In the genomic region with DNA sequence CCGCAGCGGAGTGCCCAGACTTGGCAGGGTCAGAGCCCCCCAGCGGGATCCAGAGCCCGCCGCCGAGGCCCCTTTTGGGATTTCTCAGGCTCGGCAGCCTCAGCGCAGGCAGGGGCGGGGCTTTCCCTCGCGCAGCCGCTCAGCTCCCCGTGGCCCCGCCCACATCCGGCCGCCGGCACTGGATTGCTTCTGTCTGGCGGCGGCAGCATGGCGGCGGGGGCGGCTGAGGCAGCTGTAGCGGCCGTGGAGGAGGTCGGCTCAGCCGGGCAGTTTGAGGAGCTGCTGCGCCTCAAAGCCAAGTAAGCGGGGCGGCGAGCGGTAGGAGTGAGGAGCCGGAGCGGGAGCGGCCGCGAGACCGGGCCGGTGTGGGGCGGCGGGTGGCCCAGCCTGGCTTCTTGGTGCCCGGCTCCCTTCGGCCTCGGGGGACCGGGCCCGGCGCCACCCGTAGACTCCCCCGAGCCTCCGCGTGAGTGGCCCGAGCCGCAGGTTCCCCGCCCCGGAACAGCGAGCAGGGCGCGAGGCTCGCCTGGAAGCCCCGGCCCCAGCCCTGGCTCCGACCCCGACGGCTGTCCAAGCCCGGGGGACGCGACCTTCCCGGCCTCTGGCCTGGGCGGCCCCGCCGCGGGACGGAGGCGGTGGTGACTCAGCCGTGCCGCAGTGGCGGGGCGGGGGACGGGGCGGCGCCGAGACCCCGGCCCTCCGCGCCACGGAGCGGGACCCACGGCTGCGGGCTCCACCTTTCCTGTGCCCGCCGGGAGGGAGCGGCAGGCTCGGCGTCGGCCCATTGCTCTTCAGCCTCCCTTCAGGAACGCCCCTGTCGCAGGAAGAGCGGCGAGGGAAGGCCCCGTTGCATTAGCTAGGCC, we compare ENCODE assay signal across 8 cellular contexts. TPM values are rescaled to one million over a fixed set of nuclear protein-coding genes. Genes with fewer than 3 reads are reported as not detected.
DNase-seq lines count a peak whose midpoint lies in the region; TF ChIP-seq lines count a peak whose summit lies in the region.

Gene GLRX3 (plus strand): TSS at position 178 of the 863 bp plus-strand sequence. CDS start 30 bp downstream, at position 208.

- H3K4me3 Mint-ChIP-seq in type B pancreatic cell, result peak within 1 kb of the TSS; percentile 94

- H3K4me1 Mint-ChIP-seq in type B pancreatic cell (ENCODE audit: unreplicated experiment), result peaks cover 25% of the 10 kb centered on the region

- H3K36me3 Mint-ChIP-seq in type B pancreatic cell, result peaks cover 5% of the 10 kb centered on the region

- H3K27ac ChIP-seq in HEK293 (ENCODE audit: extremely low read depth, low read depth, low read length) (peak within 1 kb of the TSS; percentile 88), adipose tissue (ENCODE audit: low read depth, low read length) (no peak within 1 kb of the TSS)

- intact Hi-C loops in cardiac septum (cut with DNase I), result loop anchor here (1.0 to 10.0 kb wide), 2 partner anchors 25 to 1112 kb away; no protein-coding TSS in a partner anchor
- intact Hi-C loops in posterior cingulate gyrus (cut with DNase I), result loop anchor here (1.0 kb wide), 1 partner anchor 25 kb away; no protein-coding TSS in a partner anchor

- peak within 1 kb of the TSS; percentile 90 for H3K27ac Mint-ChIP-seq in type B pancreatic cell

- no peaks in the 10 kb centered on the region for H3K9me3 ChIP-seq in HEK293 (ENCODE audit: control insufficient read depth, insufficient read depth, low read depth, low read length)

- POLR2A ChIA-PET in GM10248 (lab: Yijun Ruan, JAX) (interaction anchor here (1.5 kb wide), 1 partner anchor 25 kb away, joined by 11 read pairs; the partner anchor contains the start of gene C10orf143), HEK293 (lab: Yijun Ruan, JAX) (interaction anchor here (0.6 to 4.9 kb wide), 6 partner anchors 8 to 26 kb away, joined by 3 to 127 read pairs (median 3); partner anchors contain the start of gene C10orf143)

- DNase-seq in GM10248 (ENCODE audit: extremely low spot score) (peak; percentile 96), NAMALWA (ENCODE audit: low spot score) (peak; percentile 86), SW480 (ENCODE audit: low spot score) (peak; percentile 71), cardiac septum (ENCODE audit: low spot score) (peak; percentile 92), posterior cingulate gyrus (peak; percentile 74 to 98 (median 88)), type B pancreatic cell (ENCODE audit: extremely low spot score, unreplicated experiment) (peak; percentile 94)

- CTCF ChIA-PET in GM10248 (lab: Yijun Ruan, JAX) (interaction anchor here (1.0 to 4.7 kb wide), 3 partner anchors 9 to 28 kb away, joined by 3 to 24 read pairs (median 20); partner anchors contain the start of gene C10orf143), HEK293 (lab: Yijun Ruan, JAX) (interaction anchor here (0.7 to 2.5 kb wide), 3 partner anchors 9 to 42 kb away, joined by 3 to 9 read pairs (median 6); partner anchors contain the start of gene C10orf143)

- H3K27me3 Mint-ChIP-seq in type B pancreatic cell, result no peaks in the 10 kb centered on the region

- peaks cover 0 to 3% of the 10 kb centered on the region in 2 experiments; a peak in 2 of 3 replicates for H3K36me3 ChIP-seq in HEK293 (ENCODE audit: control insufficient read depth in 2 of 2, insufficient read depth in 1 of 2, low read length in 2 of 2)

- TF ChIP-seq CTCF in GM10248 (IDR thresholded peaks at IDR 0.05; ENCODE audit: control extremely low read depth, extremely low read depth, low read depth, missing control alignments) (no peak), HEK293 (tag by site-specific recombination; IDR thresholded peaks at IDR 0.05) (peak; percentile 46; the same call in 1 of the 2 replicates), type B pancreatic cell (conservative IDR thresholded peaks at IDR 0.05) (no peak)

- H3K4me3 ChIP-seq in HEK293 (ENCODE audit: low read depth, low read length), result peak within 1 kb of the TSS; percentile 80

- peaks cover 19% of the 10 kb centered on the region for H3K4me1 ChIP-seq in HEK293 (ENCODE audit: control insufficient read depth, insufficient read depth, low read length)

- no peaks in the 10 kb centered on the region for H3K9me3 Mint-ChIP-seq in type B pancreatic cell

- WGBS in adipose tissue, 3 donors, result 0 to 1% (median 1%) methylated on average over 72 to 97 of the region's 98 CpGs

TF ChIP-seq in HEK293, 187 proteins besides CTCF, POLR2A, EP300 and RAD21 (continues in another document):
- TF ChIP-seq, protein P1, sequence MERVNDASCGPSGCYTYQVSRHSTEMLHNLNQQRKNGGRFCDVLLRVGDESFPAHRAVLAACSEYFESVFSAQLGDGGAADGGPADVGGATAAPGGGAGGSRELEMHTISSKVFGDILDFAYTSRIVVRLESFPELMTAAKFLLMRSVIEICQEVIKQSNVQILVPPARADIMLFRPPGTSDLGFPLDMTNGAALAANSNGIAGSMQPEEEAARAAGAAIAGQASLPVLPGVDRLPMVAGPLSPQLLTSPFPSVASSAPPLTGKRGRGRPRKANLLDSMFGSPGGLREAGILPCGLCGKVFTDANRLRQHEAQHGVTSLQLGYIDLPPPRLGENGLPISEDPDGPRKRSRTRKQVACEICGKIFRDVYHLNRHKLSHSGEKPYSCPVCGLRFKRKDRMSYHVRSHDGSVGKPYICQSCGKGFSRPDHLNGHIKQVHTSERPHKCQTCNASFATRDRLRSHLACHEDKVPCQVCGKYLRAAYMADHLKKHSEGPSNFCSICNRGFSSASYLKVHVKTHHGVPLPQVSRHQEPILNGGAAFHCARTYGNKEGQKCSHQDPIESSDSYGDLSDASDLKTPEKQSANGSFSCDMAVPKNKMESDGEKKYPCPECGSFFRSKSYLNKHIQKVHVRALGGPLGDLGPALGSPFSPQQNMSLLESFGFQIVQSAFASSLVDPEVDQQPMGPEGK (tag by site-specific recombination; IDR thresholded peaks at IDR 0.05), result peak; percentile 78
- TF ChIP-seq ZNF660 (tag by site-specific recombination; IDR thresholded peaks at IDR 0.05) (peak; percentile 66), ZNF792 (tag by site-specific recombination; IDR thresholded peaks at IDR 0.05) (no peak), GLIS1 (tag by site-specific recombination; IDR thresholded peaks at IDR 0.05) (peak; percentile 83), ZBTB20 (tag by site-specific recombination; IDR thresholded peaks at IDR 0.05) (no peak; the same call in 1 of the 2 replicates), KLF1 (tag by site-specific recombination; IDR thresholded peaks at IDR 0.05) (peak; percentile 51; the same call in 1 of the 2 replicates), KLF9 (tag by site-specific recombination; IDR thresholded peaks at IDR 0.05; ENCODE audit: low read depth) (peak; percentile 95), PRDM10 (tag by site-specific recombination; IDR thresholded peaks at IDR 0.05) (peak; percentile 67), ZNF843 (tag by site-specific recombination; IDR thresholded peaks at IDR 0.05) (peak; percentile 39; the same call in 1 of the 2 replicates), ZNF501 (tag by site-specific recombination; IDR thresholded peaks at IDR 0.05) (0 out of 2 replicates have a peak, but pooled peaks have one; percentile 50), ZNF610 (tag by site-specific recombination; IDR thresholded peaks at IDR 0.05; ENCODE audit: borderline replicate concordance) (peak; percentile 34; the same call in 1 of the 2 replicates), GLIS2 (tag by site-specific recombination; IDR thresholded peaks at IDR 0.05) (peak; percentile 70), KLF7 (tag by site-specific recombination; IDR thresholded peaks at IDR 0.05; ENCODE audit: borderline replicate concordance) (peak; percentile 28; the same call in 1 of the 2 replicates), ZNF341 (tag by site-specific recombination; IDR thresholded peaks at IDR 0.05; ENCODE audit: low read depth) (peak; percentile 71), SP7 (tag by site-specific recombination; IDR thresholded peaks at IDR 0.05) (peak; percentile 56), KLF16 (tag by site-specific recombination; IDR thresholded peaks at IDR 0.05) (peak; percentile 53; the same call in 1 of the 2 replicates), ZNF596 (tag by site-specific recombination; IDR thresholded peaks at IDR 0.05) (no peak)
- TF ChIP-seq, protein P2, sequence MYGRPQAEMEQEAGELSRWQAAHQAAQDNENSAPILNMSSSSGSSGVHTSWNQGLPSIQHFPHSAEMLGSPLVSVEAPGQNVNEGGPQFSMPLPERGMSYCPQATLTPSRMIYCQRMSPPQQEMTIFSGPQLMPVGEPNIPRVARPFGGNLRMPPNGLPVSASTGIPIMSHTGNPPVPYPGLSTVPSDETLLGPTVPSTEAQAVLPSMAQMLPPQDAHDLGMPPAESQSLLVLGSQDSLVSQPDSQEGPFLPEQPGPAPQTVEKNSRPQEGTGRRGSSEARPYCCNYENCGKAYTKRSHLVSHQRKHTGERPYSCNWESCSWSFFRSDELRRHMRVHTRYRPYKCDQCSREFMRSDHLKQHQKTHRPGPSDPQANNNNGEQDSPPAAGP (tag by site-specific recombination; IDR thresholded peaks at IDR 0.05), result peak; percentile 56; the same call in 1 of the 2 replicates

RNA-seq across cellular contexts. Expression of gene GLRX3, which starts in this region (rescaled TPM):
- 10 to 100 TPM; 37.2 to 67.3 (median 65.7) TPM for polyA plus RNA-seq in adipose tissue
- total RNA-seq in cardiac septum (67.5 TPM), type B pancreatic cell (ENCODE audit: low replicate concordance) (73.2 and 77.4 TPM in 2 replicates)
